Comparison of ENCODE assay signal across 8 cellular contexts in the genomic region with DNA sequence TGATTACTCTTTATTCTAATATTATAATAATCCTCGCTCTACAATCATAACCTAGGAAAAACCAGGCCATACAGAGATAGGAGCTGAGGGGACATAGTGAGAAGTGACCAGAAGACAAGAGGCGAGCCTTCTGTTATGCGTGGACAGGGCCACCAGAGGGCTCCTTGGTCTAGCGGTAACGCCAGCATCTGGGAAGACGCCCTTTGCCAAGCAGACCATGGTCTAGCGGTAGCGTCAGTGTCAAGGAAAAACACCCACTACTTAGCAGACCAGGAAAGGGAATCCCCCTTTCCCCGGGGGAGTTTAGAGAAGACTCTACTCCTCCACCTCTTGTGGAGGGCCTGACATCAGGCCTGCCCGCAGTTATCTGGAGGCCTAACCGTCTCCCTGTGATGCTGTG. TPM values are rescaled to one million over a fixed set of nuclear protein-coding genes. Genes with fewer than 3 reads are reported as not detected.
DNase-seq lines count a peak whose midpoint lies in the region; ATAC-seq, FAIRE-seq and TF ChIP-seq lines count a peak whose summit lies in the region.
"Not testable (repeated sequence)": the region's sequence is repeated elsewhere in the genome, so short reads cannot be mapped to it uniquely, and the experiment has no call there.

No MANE protein-coding gene starts in this region.

- H3K9me3 ChIP-seq in Caco-2; RWPE2 (ENCODE audit: severe bottlenecking); HepG2 (ENCODE audit: low read length); upper lobe of right lung: not testable (repeated sequence)

- 97% methylated on average over 11 of the region's 11 CpGs for WGBS in HepG2 (ENCODE audit: low lambda C conversion rate)

- H3K4me1 ChIP-seq in Caco-2; RWPE2 (ENCODE audit: insufficient read depth, poor library complexity, severe bottlenecking); HepG2 (ENCODE audit: insufficient read depth, low read length); upper lobe of right lung: not testable (repeated sequence)

- H4K20me1 ChIP-seq in HepG2 (ENCODE audit: insufficient read depth, low read length) = not testable (repeated sequence)

- H3K4me1 Mint-ChIP-seq in Caco-2 (ENCODE audit: low read depth, unreplicated experiment) = not testable (repeated sequence)

- H3K4me2 ChIP-seq in HepG2 (ENCODE audit: low read depth, low read length) = not testable (repeated sequence)

- not testable (repeated sequence) for H3K4me3 ChIP-seq in Caco-2 (ENCODE audit: low read depth, low read length); RWPE2 (ENCODE audit: severe bottlenecking); epithelial cell of proximal tubule (ENCODE audit: low read depth, low read length); HepG2 (replicated peaks in 1 of 3; ENCODE audit: insufficient read depth in 1 of 3, low read depth in 2 of 3, low read length in 3 of 3); upper lobe of right lung

- peak; percentile 32 to 56 for TF ChIP-seq CTCF in Caco-2 (IDR thresholded peaks at IDR 0.05; ENCODE audit: insufficient read depth in 1 of 2, low read depth in 1 of 2, low read length in 1 of 2, severe bottlenecking in 1 of 2, unreplicated experiment in 1 of 2)
- peak; percentile 8; the same call in 1 of the 2 replicates for TF ChIP-seq CTCF in GM12874 (IDR thresholded peaks at IDR 0.05; ENCODE audit: insufficient read depth, low read depth, low read length)
- TF ChIP-seq CTCF in RWPE2 (IDR thresholded peaks at IDR 0.05; ENCODE audit: poor library complexity, severe bottlenecking) = peak; percentile 79
- TF ChIP-seq CTCF in epithelial cell of proximal tubule (conservative IDR thresholded peaks at IDR 0.05; ENCODE audit: low read depth, low read length) = peak; percentile 26
- peak; percentile 67 for TF ChIP-seq CTCF in HepG2 (CRISPR knock-in tag; IDR thresholded peaks at IDR 0.05)
- peak; percentile 19 for TF ChIP-seq CTCF in upper lobe of right lung (IDR thresholded peaks at IDR 0.05)

- not testable (repeated sequence) for H3K27me3 ChIP-seq in Caco-2 (replicated peaks; ENCODE audit: control insufficient read depth, insufficient read depth, low read length); RWPE2 (ENCODE audit: insufficient read depth, poor library complexity, severe bottlenecking); HepG2 (ENCODE audit: control insufficient read depth in 1 of 2, insufficient read depth in 2 of 2, low read length in 2 of 2); upper lobe of right lung

- BruUV-seq in Caco-2 (replicated peaks; lab: Mats Ljungman, UMichigan); HepG2 (replicated peaks; lab: Mats Ljungman, UMichigan): not testable (repeated sequence)

- not testable (repeated sequence) for H2AFZ ChIP-seq in HepG2 (ENCODE audit: low read length)

- in situ Hi-C loops in HepG2 (cut with HindIII; ENCODE audit: extremely low pct_ligation_motif_present, low pct_unique_long_range_greater_than_20kb) = not testable (repeated sequence)

- H3K79me2 ChIP-seq in HepG2 (ENCODE audit: insufficient read depth, low read length) = not testable (repeated sequence)

- TF ChIP-seq POLR2A in HepG2 (IDR thresholded peaks at IDR 0.05; ENCODE audit: insufficient read depth in 1 of 2, low read depth in 2 of 2, low read length in 2 of 2) = not testable (repeated sequence)

- not testable (repeated sequence) for H3K27me3 Mint-ChIP-seq in Caco-2 (ENCODE audit: insufficient read depth, unreplicated experiment)

- not testable (repeated sequence) for ATAC-seq in RWPE2 (ENCODE audit: low read depth); HepG2; upper lobe of right lung

- H3K36me3 Mint-ChIP-seq in Caco-2 (ENCODE audit: insufficient read depth, unreplicated experiment) = peaks cover 57% of the 10 kb centered on the region

- not testable (repeated sequence) for H3K9ac ChIP-seq in HepG2 (ENCODE audit: insufficient read depth, low read depth, low read length)

- POLR2A ChIA-PET in Caco-2 (lab: Charles Lee) = interaction anchor here (0.8 kb wide), 1 partner anchor 23 kb away, joined by 3 read pairs; a partner anchor contains a TSS
- POLR2A ChIA-PET in HepG2 (lab: Yijun Ruan, JAX) = interaction anchor here (1.5 kb wide), 1 partner anchor 55 kb away, joined by 6 read pairs; a partner anchor contains a TSS

- peaks cover 13% of the 10 kb centered on the region for H3K9me3 Mint-ChIP-seq in Caco-2 (ENCODE audit: unreplicated experiment)

- H3K4me3 Mint-ChIP-seq in Caco-2 (ENCODE audit: unreplicated experiment) = not testable (repeated sequence)

- not testable (repeated sequence) for TF ChIP-seq EP300 in HepG2 (IDR thresholded peaks at IDR 0.05; ENCODE audit: low read depth in 2 of 2, low read length in 2 of 2); HepG2 (CRISPR knock-in tag; IDR thresholded peaks at IDR 0.05; ENCODE audit: borderline replicate concordance)

- CTCF ChIA-PET in Caco-2 (lab: Charles Lee) (interaction anchor here (0.6 to 1.4 kb wide), 4 partner anchors 23 to 301 kb away, joined by 3 to 5 read pairs (median 3); a partner anchor contains a TSS), HepG2 (lab: Yijun Ruan, JAX; ENCODE audit: low intra/inter-chr PET ratio, low total read pairs) (interaction anchor here (1.2 kb wide), 1 partner anchor 198 kb away, joined by 4 read pairs; no protein-coding TSS in a partner anchor)

- H3K27ac Mint-ChIP-seq in Caco-2 (ENCODE audit: unreplicated experiment) = not testable (repeated sequence)

- H3K36me3 ChIP-seq in Caco-2 (ENCODE audit: control insufficient read depth, insufficient read depth, low read length) = not testable (repeated sequence)
- H3K36me3 ChIP-seq in RWPE2 (ENCODE audit: low read depth) = peaks cover 80% of the 10 kb centered on the region
- H3K36me3 ChIP-seq in HepG2 (replicated peaks in 1 of 2; ENCODE audit: control insufficient read depth in 1 of 2, insufficient read depth in 2 of 2, low read length in 2 of 2) = peaks cover 18 to 35% of the 10 kb centered on the region in 2 experiments
- H3K36me3 ChIP-seq in upper lobe of right lung = peaks cover 51% of the 10 kb centered on the region

- DNase-seq in Caco-2 (peak; percentile 65 to 74), M059J (ENCODE audit: low read depth) (peak; percentile 23), RWPE2 (ENCODE audit: low spot score) (peak; percentile 71), upper lobe of right lung (peak; percentile 33)
- DNase-seq in activated CD8-positive, alpha-beta memory T cell treated with anti-CD3 and anti-CD28 coated beads, Interleukin-2, amount 50 U/mL, for 48 hours = peak; percentile 52
- DNase-seq in epithelial cell of proximal tubule (ENCODE audit: low read depth); HepG2 (ENCODE audit: low spot score): not testable (repeated sequence)

- FAIRE-seq in HepG2 (lab: Jason Lieb, UNC) = not testable (repeated sequence)

- intact Hi-C loops in Caco-2 (cut with micrococcal nuclease; ENCODE audit: unreplicated experiment); HepG2 (cut with micrococcal nuclease; ENCODE audit: unreplicated experiment); upper lobe of right lung (cut with DNase I): not testable (repeated sequence)

- H3K27ac ChIP-seq in RWPE2 (ENCODE audit: poor library complexity, severe bottlenecking); HepG2 (ENCODE audit: extremely low read length, insufficient read depth, low read length); upper lobe of right lung: not testable (repeated sequence)

- 0 out of 2 replicates have a peak, but pooled peaks have one; percentile 26 for TF ChIP-seq RAD21 in HepG2 (CRISPR knock-in tag; IDR thresholded peaks at IDR 0.05)

RNA-seq across cellular contexts. Expression of a gene that starts 12.3 kb away (rescaled TPM):
- total RNA-seq in Caco-2 (2022) (69.8 and 77.1 TPM in 2 replicates), epithelial cell of proximal tubule (10.3 and 39.9 TPM in 2 replicates), HepG2 (2016; rRNA removed; fragmentation: Illumina TruSeq; extraction: Trizol) (88.1 and 94.4 TPM in 2 replicates), upper lobe of right lung (19.5 TPM)
- 31.0 and 69.7 TPM in 2 replicates for total RNA-seq in M059J (2014; rRNA removed; shearing (Covaris generic))
- total RNA-seq in HepG2 (2016; cell fraction: cytosol; rRNA removed; fragmentation: Illumina TruSeq; extraction: Trizol; ENCODE audit: low read depth) = 7.6 and 8.7 TPM in 2 replicates
- total RNA-seq in HepG2 (2016; cell fraction: insoluble cytoplasmic fraction; rRNA removed; fragmentation: Illumina TruSeq; extraction: Trizol) = 82.1 and 92.4 TPM in 2 replicates
- 25.4 and 28.4 TPM in 2 replicates for total RNA-seq in HepG2 (2016; cell fraction: membrane; rRNA removed; fragmentation: Illumina TruSeq; extraction: Trizol)
- total RNA-seq in HepG2 (2016; cell fraction: nucleus; rRNA removed; fragmentation: Illumina TruSeq; extraction: Trizol) = 45.9 and 47.9 TPM in 2 replicates
- polyA plus RNA-seq in HepG2 (2011; rRNA removed) = 61.8 and 65.9 TPM in 2 replicates
- polyA plus RNA-seq in HepG2 (2011; cell fraction: cytosol; rRNA removed) = 56.2 and 69.5 TPM in 2 replicates
- 70.7 and 72.8 TPM in 2 replicates for polyA plus RNA-seq in HepG2 (2011; cell fraction: nucleus; rRNA removed)
- polyA plus RNA-seq in HepG2 (2012) = 36.7 and 39.1 TPM in 2 replicates
- 6.5 and 6.6 TPM in 2 replicates for polyA plus RNA-seq in HepG2 (2016; cell fraction: cytosol; fragmentation: Illumina TruSeq; extraction: Trizol; ENCODE audit: low read depth)
- 86.7 and 90.3 TPM in 2 replicates for polyA plus RNA-seq in HepG2 (2016; cell fraction: insoluble cytoplasmic fraction; fragmentation: Illumina TruSeq; extraction: Trizol; ENCODE audit: low read depth)
- 16.6 and 16.9 TPM in 2 replicates for polyA plus RNA-seq in HepG2 (2016; cell fraction: membrane; fragmentation: Illumina TruSeq; extraction: Trizol; ENCODE audit: low read depth)
- 69.1 and 70.6 TPM in 2 replicates for polyA plus RNA-seq in HepG2 (2016; cell fraction: nucleus; fragmentation: Illumina TruSeq; extraction: Trizol; ENCODE audit: insufficient read depth, low read depth)
- 67.9 and 114 TPM in 2 replicates for polyA minus RNA-seq in HepG2 (2011; rRNA and poly(A)+ RNA removed; ENCODE audit: low replicate concordance)
- 23.0 and 27.1 TPM in 2 replicates for polyA minus RNA-seq in HepG2 (2011; cell fraction: cytosol; rRNA and poly(A)+ RNA removed)
- polyA minus RNA-seq in HepG2 (2011; cell fraction: nucleus; rRNA and poly(A)+ RNA removed) = 20.9 and 23.7 TPM in 2 replicates

RNA-seq across cellular contexts. Expression of a gene that starts 12.3 kb away (rescaled TPM):
- 354 and 357 TPM in 2 replicates for total RNA-seq in Caco-2 (2022)
- total RNA-seq in M059J (2014; rRNA removed; shearing (Covaris generic)) = 667 and 778 TPM in 2 replicates
- total RNA-seq in epithelial cell of proximal tubule = 523 and 938 TPM in 2 replicates
- total RNA-seq in HepG2 (2016; rRNA removed; fragmentation: Illumina TruSeq; extraction: Trizol) = 636 and 726 TPM in 2 replicates
- 328 and 530 TPM in 2 replicates for total RNA-seq in HepG2 (2016; cell fraction: cytosol; rRNA removed; fragmentation: Illumina TruSeq; extraction: Trizol; ENCODE audit: low read depth)
- 687 and 846 TPM in 2 replicates for total RNA-seq in HepG2 (2016; cell fraction: insoluble cytoplasmic fraction; rRNA removed; fragmentation: Illumina TruSeq; extraction: Trizol)
- total RNA-seq in HepG2 (2016; cell fraction: membrane; rRNA removed; fragmentation: Illumina TruSeq; extraction: Trizol) = 460 and 632 TPM in 2 replicates
- total RNA-seq in HepG2 (2016; cell fraction: nucleus; rRNA removed; fragmentation: Illumina TruSeq; extraction: Trizol) = 223 and 226 TPM in 2 replicates
- polyA plus RNA-seq in HepG2 (2011; rRNA removed) = 688 and 755 TPM in 2 replicates
- 1,254 and 1,646 TPM in 2 replicates for polyA plus RNA-seq in HepG2 (2011; cell fraction: cytosol; rRNA removed)
- polyA plus RNA-seq in HepG2 (2011; cell fraction: nucleus; rRNA removed) = 503 and 546 TPM in 2 replicates
- polyA plus RNA-seq in HepG2 (2012) = 282 and 451 TPM in 2 replicates
- polyA plus RNA-seq in HepG2 (2016; cell fraction: cytosol; fragmentation: Illumina TruSeq; extraction: Trizol; ENCODE audit: low read depth) = 292 and 453 TPM in 2 replicates
- 479 and 541 TPM in 2 replicates for polyA plus RNA-seq in HepG2 (2016; cell fraction: insoluble cytoplasmic fraction; fragmentation: Illumina TruSeq; extraction: Trizol; ENCODE audit: low read depth)
- 317 and 387 TPM in 2 replicates for polyA plus RNA-seq in HepG2 (2016; cell fraction: membrane; fragmentation: Illumina TruSeq; extraction: Trizol; ENCODE audit: low read depth)
- polyA plus RNA-seq in HepG2 (2016; cell fraction: nucleus; fragmentation: Illumina TruSeq; extraction: Trizol; ENCODE audit: insufficient read depth, low read depth) = 282 and 344 TPM in 2 replicates
- polyA minus RNA-seq in HepG2 (2011; rRNA and poly(A)+ RNA removed; ENCODE audit: low replicate concordance) = 60.0 and 169 TPM in 2 replicates
- polyA minus RNA-seq in HepG2 (2011; cell fraction: cytosol; rRNA and poly(A)+ RNA removed) = 79.8 and 108 TPM in 2 replicates
- polyA minus RNA-seq in HepG2 (2011; cell fraction: nucleus; rRNA and poly(A)+ RNA removed) = 30.8 and 37.7 TPM in 2 replicates
- 77.9 TPM for total RNA-seq in upper lobe of right lung

RNA-seq across cellular contexts. Expression of a gene that starts 22.2 kb away (rescaled TPM):
- total RNA-seq in Caco-2 (2022) (815 and 833 TPM in 2 replicates), epithelial cell of proximal tubule (22.5 and 177 TPM in 2 replicates), HepG2 (2016; rRNA removed; fragmentation: Illumina TruSeq; extraction: Trizol) (431 and 439 TPM in 2 replicates), upper lobe of right lung (179 TPM)
- 176 and 262 TPM in 2 replicates for total RNA-seq in M059J (2014; rRNA removed; shearing (Covaris generic))
- total RNA-seq in HepG2 (2016; cell fraction: cytosol; rRNA removed; fragmentation: Illumina TruSeq; extraction: Trizol; ENCODE audit: low read depth) = 101 and 106 TPM in 2 replicates
- total RNA-seq in HepG2 (2016; cell fraction: insoluble cytoplasmic fraction; rRNA removed; fragmentation: Illumina TruSeq; extraction: Trizol) = 375 and 428 TPM in 2 replicates
- total RNA-seq in HepG2 (2016; cell fraction: membrane; rRNA removed; fragmentation: Illumina TruSeq; extraction: Trizol) = 226 and 229 TPM in 2 replicates
- 227 and 285 TPM in 2 replicates for total RNA-seq in HepG2 (2016; cell fraction: nucleus; rRNA removed; fragmentation: Illumina TruSeq; extraction: Trizol)
- polyA plus RNA-seq in HepG2 (2011; rRNA removed) = 369 and 408 TPM in 2 replicates
- polyA plus RNA-seq in HepG2 (2011; cell fraction: cytosol; rRNA removed) = 458 and 619 TPM in 2 replicates
- 810 and 933 TPM in 2 replicates for polyA plus RNA-seq in HepG2 (2011; cell fraction: nucleus; rRNA removed)
- polyA plus RNA-seq in HepG2 (2012) = 457 and 478 TPM in 2 replicates
- 121 and 137 TPM in 2 replicates for polyA plus RNA-seq in HepG2 (2016; cell fraction: cytosol; fragmentation: Illumina TruSeq; extraction: Trizol; ENCODE audit: low read depth)
- polyA plus RNA-seq in HepG2 (2016; cell fraction: insoluble cytoplasmic fraction; fragmentation: Illumina TruSeq; extraction: Trizol; ENCODE audit: low read depth) = 374 and 508 TPM in 2 replicates
- polyA plus RNA-seq in HepG2 (2016; cell fraction: membrane; fragmentation: Illumina TruSeq; extraction: Trizol; ENCODE audit: low read depth) = 213 and 247 TPM in 2 replicates
- 541 and 549 TPM in 2 replicates for polyA plus RNA-seq in HepG2 (2016; cell fraction: nucleus; fragmentation: Illumina TruSeq; extraction: Trizol; ENCODE audit: insufficient read depth, low read depth)
- 283 and 707 TPM in 2 replicates for polyA minus RNA-seq in HepG2 (2011; rRNA and poly(A)+ RNA removed; ENCODE audit: low replicate concordance)
- 243 and 283 TPM in 2 replicates for polyA minus RNA-seq in HepG2 (2011; cell fraction: cytosol; rRNA and poly(A)+ RNA removed)
- 258 and 260 TPM in 2 replicates for polyA minus RNA-seq in HepG2 (2011; cell fraction: nucleus; rRNA and poly(A)+ RNA removed)

RNA-seq across cellular contexts. Expression of a gene that starts 22.2 kb away (rescaled TPM):
- total RNA-seq in Caco-2 (2022) (146 and 147 TPM in 2 replicates), epithelial cell of proximal tubule (46.3 and 47.3 TPM in 2 replicates), HepG2 (2016; rRNA removed; fragmentation: Illumina TruSeq; extraction: Trizol) (104 and 111 TPM in 2 replicates), upper lobe of right lung (72.5 TPM)
- 37.7 and 52.3 TPM in 2 replicates for total RNA-seq in M059J (2014; rRNA removed; shearing (Covaris generic))
- 14.8 and 16.3 TPM in 2 replicates for total RNA-seq in HepG2 (2016; cell fraction: cytosol; rRNA removed; fragmentation: Illumina TruSeq; extraction: Trizol; ENCODE audit: low read depth)
- 99.0 and 104 TPM in 2 replicates for total RNA-seq in HepG2 (2016; cell fraction: insoluble cytoplasmic fraction; rRNA removed; fragmentation: Illumina TruSeq; extraction: Trizol)
- total RNA-seq in HepG2 (2016; cell fraction: membrane; rRNA removed; fragmentation: Illumina TruSeq; extraction: Trizol) = 35.0 and 42.5 TPM in 2 replicates
- total RNA-seq in HepG2 (2016; cell fraction: nucleus; rRNA removed; fragmentation: Illumina TruSeq; extraction: Trizol) = 73.6 and 78.3 TPM in 2 replicates
- polyA plus RNA-seq in HepG2 (2011; rRNA removed) = 84.9 and 97.9 TPM in 2 replicates
- 68.6 and 77.9 TPM in 2 replicates for polyA plus RNA-seq in HepG2 (2011; cell fraction: cytosol; rRNA removed)
- 101 and 129 TPM in 2 replicates for polyA plus RNA-seq in HepG2 (2011; cell fraction: nucleus; rRNA removed)
- polyA plus RNA-seq in HepG2 (2012) = 41.4 and 42.7 TPM in 2 replicates
- polyA plus RNA-seq in HepG2 (2016; cell fraction: cytosol; fragmentation: Illumina TruSeq; extraction: Trizol; ENCODE audit: low read depth) = 1.7 and 2.2 TPM in 2 replicates
- 58.1 and 68.5 TPM in 2 replicates for polyA plus RNA-seq in HepG2 (2016; cell fraction: insoluble cytoplasmic fraction; fragmentation: Illumina TruSeq; extraction: Trizol; ENCODE audit: low read depth)
- polyA plus RNA-seq in HepG2 (2016; cell fraction: membrane; fragmentation: Illumina TruSeq; extraction: Trizol; ENCODE audit: low read depth) = 8.8 and 10.1 TPM in 2 replicates
- 74.6 and 75.6 TPM in 2 replicates for polyA plus RNA-seq in HepG2 (2016; cell fraction: nucleus; fragmentation: Illumina TruSeq; extraction: Trizol; ENCODE audit: insufficient read depth, low read depth)
- 373 and 464 TPM in 2 replicates for polyA minus RNA-seq in HepG2 (2011; rRNA and poly(A)+ RNA removed; ENCODE audit: low replicate concordance)
- polyA minus RNA-seq in HepG2 (2011; cell fraction: cytosol; rRNA and poly(A)+ RNA removed) = 67.4 and 80.5 TPM in 2 replicates
- polyA minus RNA-seq in HepG2 (2011; cell fraction: nucleus; rRNA and poly(A)+ RNA removed) = 128 and 140 TPM in 2 replicates

RNA-seq across cellular contexts. Expression of a gene that starts 55.2 kb away (rescaled TPM):
- 750 and 777 TPM in 2 replicates for total RNA-seq in Caco-2 (2022)
- 139 and 201 TPM in 2 replicates for total RNA-seq in M059J (2014; rRNA removed; shearing (Covaris generic))
- total RNA-seq in epithelial cell of proximal tubule = 117 and 148 TPM in 2 replicates
- 431 and 788 TPM in 2 replicates for total RNA-seq in HepG2 (2016; rRNA removed; fragmentation: Illumina TruSeq; extraction: Trizol)
- 862 and 1,011 TPM in 2 replicates for total RNA-seq in HepG2 (2016; cell fraction: cytosol; rRNA removed; fragmentation: Illumina TruSeq; extraction: Trizol; ENCODE audit: low read depth)
- total RNA-seq in HepG2 (2016; cell fraction: insoluble cytoplasmic fraction; rRNA removed; fragmentation: Illumina TruSeq; extraction: Trizol) = 445 and 791 TPM in 2 replicates
- 352 and 417 TPM in 2 replicates for total RNA-seq in HepG2 (2016; cell fraction: membrane; rRNA removed; fragmentation: Illumina TruSeq; extraction: Trizol)
- total RNA-seq in HepG2 (2016; cell fraction: nucleus; rRNA removed; fragmentation: Illumina TruSeq; extraction: Trizol) = 1,469 and 1,561 TPM in 2 replicates
- polyA plus RNA-seq in HepG2 (2011; rRNA removed) = 859 and 920 TPM in 2 replicates
- 89.0 and 133 TPM in 2 replicates for polyA plus RNA-seq in HepG2 (2011; cell fraction: cytosol; rRNA removed)
- 3,125 and 3,321 TPM in 2 replicates for polyA plus RNA-seq in HepG2 (2011; cell fraction: nucleus; rRNA removed)
- 867 and 961 TPM in 2 replicates for polyA plus RNA-seq in HepG2 (2012)
- polyA plus RNA-seq in HepG2 (2016; cell fraction: cytosol; fragmentation: Illumina TruSeq; extraction: Trizol; ENCODE audit: low read depth) = 47.3 and 51.7 TPM in 2 replicates
- polyA plus RNA-seq in HepG2 (2016; cell fraction: insoluble cytoplasmic fraction; fragmentation: Illumina TruSeq; extraction: Trizol; ENCODE audit: low read depth) = 339 and 360 TPM in 2 replicates
- 79.3 and 86.7 TPM in 2 replicates for polyA plus RNA-seq in HepG2 (2016; cell fraction: membrane; fragmentation: Illumina TruSeq; extraction: Trizol; ENCODE audit: low read depth)
- 2,644 and 2,668 TPM in 2 replicates for polyA plus RNA-seq in HepG2 (2016; cell fraction: nucleus; fragmentation: Illumina TruSeq; extraction: Trizol; ENCODE audit: insufficient read depth, low read depth)
- polyA minus RNA-seq in HepG2 (2011; rRNA and poly(A)+ RNA removed; ENCODE audit: low replicate concordance) = 166 and 263 TPM in 2 replicates
- polyA minus RNA-seq in HepG2 (2011; cell fraction: cytosol; rRNA and poly(A)+ RNA removed) = 91.3 and 98.3 TPM in 2 replicates
- 2,261 and 2,868 TPM in 2 replicates for polyA minus RNA-seq in HepG2 (2011; cell fraction: nucleus; rRNA and poly(A)+ RNA removed)
- total RNA-seq in upper lobe of right lung = 298 TPM

Comparison
In these comparisons a context has a peak if more than half of its experiments do, and no peak if none do; other contexts are left out.
1. CTCF ChIP-seq: peak in every context shown above with its lines; median percentile 79 in RWPE2; 67 in HepG2; 44 in Caco-2; 26 in epithelial cell of proximal tubule; 19 in upper lobe of right lung; 8 in GM12874.